In the genomic region with DNA sequence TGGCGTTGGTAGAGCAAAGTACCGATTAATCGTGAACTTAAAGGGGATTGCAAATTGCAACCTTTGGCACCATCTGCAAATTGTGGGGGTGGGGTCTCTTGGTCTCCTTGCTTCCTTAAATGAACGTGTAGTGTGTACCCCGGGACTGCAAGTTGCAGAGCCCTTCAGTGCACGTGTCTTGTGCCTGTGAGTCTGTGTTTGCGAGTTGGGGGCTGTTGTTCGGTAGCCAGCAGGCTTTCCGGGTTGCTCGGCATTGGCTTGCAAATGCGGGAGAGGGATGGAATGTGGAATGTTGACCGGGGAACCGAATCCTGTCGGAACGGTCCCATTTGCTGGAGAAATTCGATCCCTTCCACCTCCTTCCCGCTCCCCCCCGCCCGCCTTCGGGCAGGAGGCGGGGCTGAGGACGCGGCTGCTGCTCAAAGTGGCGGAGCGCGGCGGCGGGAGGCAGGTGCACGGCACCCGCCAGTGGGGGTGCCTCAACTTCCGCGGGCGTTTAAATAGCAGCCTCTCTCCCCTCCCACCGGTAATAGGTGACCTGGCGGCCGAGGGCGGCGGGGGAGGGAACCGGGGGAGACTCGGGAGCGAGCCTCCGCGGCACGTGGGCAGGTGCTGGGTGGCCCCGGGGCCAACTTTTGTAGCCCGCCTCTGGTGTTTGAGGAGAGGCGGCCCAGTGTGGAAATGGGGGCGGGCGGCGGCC, we compare ENCODE assay signal across 8 cellular contexts. TPM values are rescaled to one million over a fixed set of nuclear protein-coding genes. Genes with fewer than 3 reads are reported as not detected.
A peak's percentile ranks its signal among the peaks of the same experiment; 100 is the strongest.
DNase-seq lines count a peak whose midpoint lies in the region; ATAC-seq and TF ChIP-seq lines count a peak whose summit lies in the region.

No MANE protein-coding gene starts in this region.

- H3K36me3 Mint-ChIP-seq in activated naive CD8-positive, alpha-beta T cell treated with anti-CD3 and anti-CD28 coated beads, Interleukin-2, amount 10 ng/mL, durations not matched to agents 7 days and 5 days, result peaks cover 2% of the 10 kb centered on the region

- peaks cover 15% of the 10 kb centered on the region for H3K4me1 Mint-ChIP-seq in activated naive CD8-positive, alpha-beta T cell treated with anti-CD3 and anti-CD28 coated beads, Interleukin-2, amount 10 ng/mL, durations not matched to agents 7 days and 5 days

- peak; percentile 75 for TF ChIP-seq POLR2A in ovary (IDR thresholded peaks at IDR 0.05)

- intact Hi-C loops in Right ventricle myocardium inferior (cut with DNase I), result loop anchor here (2.0 to 10.0 kb wide), 6 partner anchors 34 to 524 kb away; partner anchors contain the start of genes C4orf33, PGRMC2 and SCLT1
- intact Hi-C loops in ovary (cut with DNase I), result loop anchor here in 3 of 4 donors (5.0 to 10.0 kb wide), 8 partner anchors 51 to 746 kb away; partner anchors contain the start of gene LARP1B (in 1 of the 3)
- intact Hi-C loops in tibial artery (cut with DNase I; ENCODE audit: low total_unique reads), result loop anchor here (5.0 to 10.0 kb wide), 2 partner anchors 54 to 524 kb away; partner anchors contain the start of gene PGRMC2

- H3K27ac ChIP-seq in ovary (peak overlapping the region; percentile 87 to 92), tibial artery (peak overlapping the region; percentile 88 to 92)

- H3K27me3 Mint-ChIP-seq in activated naive CD8-positive, alpha-beta T cell treated with anti-CD3 and anti-CD28 coated beads, Interleukin-2, amount 10 ng/mL, durations not matched to agents 7 days and 5 days, result no peaks in the 10 kb centered on the region

- H3K9me3 ChIP-seq in ovary (no peaks in the 10 kb centered on the region), tibial artery (no peaks in the 10 kb centered on the region)

- TF ChIP-seq CTCF in GM12864 (IDR thresholded peaks at IDR 0.05; ENCODE audit: low read depth, low read length, missing control alignments) (no peak), ovary (IDR thresholded peaks at IDR 0.05) (peak in 1 of 3 donors; percentile 18), tibial artery (IDR thresholded peaks at IDR 0.05) (no peak)

- H3K9me3 Mint-ChIP-seq in activated naive CD8-positive, alpha-beta T cell treated with anti-CD3 and anti-CD28 coated beads, Interleukin-2, amount 10 ng/mL, durations not matched to agents 7 days and 5 days, result no peaks in the 10 kb centered on the region

- H3K4me1 ChIP-seq in ovary (ENCODE audit: insufficient read depth), result no peaks in the 10 kb centered on the region
- peaks cover 0 to 13% (median 6%) of the 10 kb centered on the region in 4 donors for H3K4me1 ChIP-seq in tibial artery

- TF ChIP-seq EP300 in ovary (IDR thresholded peaks at IDR 0.05), result no peak

- 0 to 1% (median 0%) methylated on average over 46 to 50 of the region's 50 CpGs for WGBS in ovary, 3 donors

- no peaks in the 10 kb centered on the region for H3K36me3 ChIP-seq in ovary
- no peaks in the 10 kb centered on the region for H3K36me3 ChIP-seq in tibial artery

- peak; percentile 46 for ATAC-seq in HG02610 (IDR thresholded peaks at IDR 0.05; ENCODE audit: unreplicated experiment)
- ATAC-seq in activated naive CD8-positive, alpha-beta T cell treated with anti-CD3 and anti-CD28 coated beads, Interleukin-2, amount 10 ng/mL, durations not matched to agents 7 days and 5 days (ENCODE audit: low read depth), result peak; percentile 41
- ATAC-seq in Right ventricle myocardium inferior, result peak; percentile 50

- peak overlapping the region; percentile 100 for H3K27ac Mint-ChIP-seq in activated naive CD8-positive, alpha-beta T cell treated with anti-CD3 and anti-CD28 coated beads, Interleukin-2, amount 10 ng/mL, durations not matched to agents 7 days and 5 days

- no peak for DNase-seq in GM12864 (ENCODE audit: low read depth)
- peak; percentile 71 for DNase-seq in NCI-H1092 (lab: John Stamatoyannopoulos, UW)
- peak; percentile 68 for DNase-seq in SKM-1 treated with dmso at 0.1 percent for 144 hours (lab: John Stamatoyannopoulos, UW; ENCODE audit: unreplicated experiment)
- DNase-seq in activated naive CD8-positive, alpha-beta T cell treated with anti-CD3 and anti-CD28 coated beads, Interleukin-2, amount 10 ng/mL, durations not matched to agents 7 days and 5 days, result peak; percentile 87
- DNase-seq in Right ventricle myocardium inferior (ENCODE audit: missing footprints), result peak; percentile 87
- DNase-seq in ovary, result peak; percentile 82 to 88 (median 82)
- DNase-seq in tibial artery, result peak; percentile 82 to 91

- peak overlapping the region; percentile 59 for H3K4me3 ChIP-seq in GM12864 (ENCODE audit: low read depth, low read length)
- peak overlapping the region; percentile 87 for H3K4me3 ChIP-seq in ovary
- peak overlapping the region; percentile 73 to 95 for H3K4me3 ChIP-seq in tibial artery

- H3K27me3 ChIP-seq in ovary (no peaks in the 10 kb centered on the region), tibial artery (no peaks in the 10 kb centered on the region)

- POLR2A ChIA-PET in activated naive CD8-positive, alpha-beta T cell treated with anti-CD3 and anti-CD28 coated beads, Interleukin-2, amount 10 ng/mL, durations not matched to agents 7 days and 5 days (lab: Charles Lee), result interaction anchor here (1.5 to 3.8 kb wide), 8 partner anchors 10 to 846 kb away, joined by 7 to 80 read pairs (median 17); partner anchors contain the start of genes ABHD18, C4orf33, MFSD8 and PGRMC2

- H3K4me3 Mint-ChIP-seq in activated naive CD8-positive, alpha-beta T cell treated with anti-CD3 and anti-CD28 coated beads, Interleukin-2, amount 10 ng/mL, durations not matched to agents 7 days and 5 days, result peak overlapping the region; percentile 98

RNA-seq across cellular contexts. Expression of gene JADE1, which starts 1.5 kb away (rescaled TPM):
- total RNA-seq in activated naive CD8-positive, alpha-beta T cell treated with anti-CD3 and anti-CD28 coated beads, Interleukin-2, amount 10 ng/mL, durations not matched to agents 7 days and 5 days, result 10 to 100 TPM; 39.2 to 40.3 TPM
- 24.3 TPM for total RNA-seq in Right ventricle myocardium inferior
- total RNA-seq in ovary, result 10 to 100 TPM; 27.3 to 48.6 (median 37.5) TPM
- 10 to 100 TPM; 21.3 to 24.8 TPM for polyA plus RNA-seq in ovary
